In the genomic region with DNA sequence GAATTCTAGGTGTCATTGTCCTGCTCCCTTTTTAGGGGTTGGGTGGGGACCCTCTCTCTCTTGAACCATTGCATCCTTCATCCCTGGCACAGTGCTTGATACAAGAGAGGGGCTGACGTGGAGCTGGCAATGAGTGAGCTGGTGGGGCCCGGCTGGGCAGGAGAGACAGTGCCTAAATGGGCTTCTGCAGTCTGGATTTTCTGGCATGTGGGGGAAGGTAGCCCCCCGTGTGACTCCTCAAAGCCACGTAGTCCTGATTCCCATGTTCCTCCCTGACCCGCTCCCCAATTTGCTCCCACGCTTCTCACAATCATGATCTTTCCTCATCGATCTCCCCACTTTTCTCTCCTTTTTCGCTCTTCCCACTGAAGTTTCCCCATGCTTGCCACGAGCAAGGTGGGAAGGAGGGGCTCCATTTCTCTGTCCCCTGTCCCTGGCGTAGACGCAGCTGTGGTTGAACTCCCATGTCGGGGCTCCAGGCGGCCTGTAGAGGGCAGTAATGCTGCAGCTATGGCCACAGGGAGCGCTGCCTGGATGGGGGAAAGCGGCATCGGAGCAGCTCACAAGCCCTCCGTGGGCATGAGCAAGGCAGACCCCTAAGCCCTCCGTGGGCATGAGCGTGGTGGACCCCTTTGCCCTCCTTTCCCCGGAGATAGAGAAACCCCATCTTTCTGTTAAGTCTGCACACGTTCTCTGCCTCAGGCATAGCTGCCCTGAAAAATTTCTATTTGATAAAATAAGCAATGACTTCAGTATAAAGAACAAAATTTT, we compare ENCODE assay signal across 8 cellular contexts. TPM values are rescaled to one million over a fixed set of nuclear protein-coding genes. Genes with fewer than 3 reads are reported as not detected.
DNase-seq lines count a peak whose midpoint lies in the region; ATAC-seq, FAIRE-seq and TF ChIP-seq lines count a peak whose summit lies in the region.

No MANE protein-coding gene starts in this region.

- H3K4me3 ChIP-seq in kidney (ENCODE audit: low read length in 2 of 2), result no peak overlapping the region

- in situ Hi-C loops in T47D (cut with HindIII; ENCODE audit: low pct_unique_long_range_greater_than_20kb, low sequenced_read_pairs), result no loop called here

- peaks cover 6% of the 10 kb centered on the region for H3K36me3 Mint-ChIP-seq in WTC11

- peaks cover 18% of the 10 kb centered on the region for H3K4me1 Mint-ChIP-seq in WTC11

- H3K4me3 Mint-ChIP-seq in WTC11, result peak overlapping the region; percentile 51

- intact Hi-C loops in kidney (cut with DNase I), result no loop called here

- POLR2A ChIA-PET in WTC11 (lab: Charles Lee), result no interaction called here

- H3K27me3 Mint-ChIP-seq in WTC11 (ENCODE audit: low read depth), result no peaks in the 10 kb centered on the region

- H3K27ac ChIP-seq in kidney (ENCODE audit: low read depth in 2 of 2, low read length in 2 of 2), result no peak overlapping the region

- CTCF ChIA-PET in WTC11 (lab: Charles Lee), result interaction anchor here (0.5 to 2.9 kb wide), 44 partner anchors 8 to 1952 kb away, joined by 3 to 40 read pairs (median 4); partner anchors contain the start of gene HAPSTR1

- TF ChIP-seq CTCF in WTC11 (IDR thresholded peaks at IDR 0.05), result peak; percentile 66
- peak; percentile 67 for TF ChIP-seq CTCF in kidney (IDR thresholded peaks at IDR 0.05; ENCODE audit: borderline replicate concordance, extremely low read depth, insufficient read depth)

- no peaks in the 10 kb centered on the region for H3K36me3 ChIP-seq in kidney (ENCODE audit: control insufficient read depth in 1 of 2, insufficient read depth in 2 of 2, low read length in 2 of 2)

- no peak overlapping the region for H3K27ac Mint-ChIP-seq in WTC11

- peaks cover 4% of the 10 kb centered on the region for H3K9me3 Mint-ChIP-seq in WTC11

- FAIRE-seq in kidney (lab: Jason Lieb, UNC), result no peak

- H3K9ac ChIP-seq in kidney (ENCODE audit: low read length in 2 of 2), result no peak overlapping the region

- ATAC-seq in GM21381 (IDR thresholded peaks at IDR 0.05; ENCODE audit: unreplicated experiment) (peak; percentile 45), WTC11 (peak; percentile 79)

- H3K4me1 ChIP-seq in kidney (ENCODE audit: control insufficient read depth in 1 of 2, insufficient read depth in 1 of 2, low read depth in 1 of 2, low read length in 2 of 2), result peaks cover 0 to 5% of the 10 kb centered on the region in 2 donors

- DNase-seq in AG20443 (ENCODE audit: low spot score), result peak; percentile 81
- DNase-seq in NCI-H2107 (lab: John Stamatoyannopoulos, UW), result peak; percentile 30
- DNase-seq in WTC11 (ENCODE audit: low spot score), result peak; percentile 91
- DNase-seq in T47D (ENCODE audit: low read depth in 1 of 2, low spot score in 1 of 2), result peak; percentile 41 to 69
- peak; percentile 86 for DNase-seq in kidney
- peak; percentile 68 for DNase-seq in stimulated activated CD4-positive, alpha-beta T cell treated with anti-CD3 and anti-CD28 coated beads, Interleukin-1b, Interleukin-23, amount 100 ng/mL, for 48 hours
- no peak for DNase-seq in epidermal melanocyte (ENCODE audit: insufficient read length, low spot score)

- H3K9me3 ChIP-seq in kidney (ENCODE audit: control insufficient read depth in 1 of 2, low read length in 2 of 2), result no peaks in the 10 kb centered on the region

TF ChIP-seq in WTC11, 78 proteins besides CTCF, POLR2A, EP300 and RAD21:
- TF ChIP-seq, protein P1, sequence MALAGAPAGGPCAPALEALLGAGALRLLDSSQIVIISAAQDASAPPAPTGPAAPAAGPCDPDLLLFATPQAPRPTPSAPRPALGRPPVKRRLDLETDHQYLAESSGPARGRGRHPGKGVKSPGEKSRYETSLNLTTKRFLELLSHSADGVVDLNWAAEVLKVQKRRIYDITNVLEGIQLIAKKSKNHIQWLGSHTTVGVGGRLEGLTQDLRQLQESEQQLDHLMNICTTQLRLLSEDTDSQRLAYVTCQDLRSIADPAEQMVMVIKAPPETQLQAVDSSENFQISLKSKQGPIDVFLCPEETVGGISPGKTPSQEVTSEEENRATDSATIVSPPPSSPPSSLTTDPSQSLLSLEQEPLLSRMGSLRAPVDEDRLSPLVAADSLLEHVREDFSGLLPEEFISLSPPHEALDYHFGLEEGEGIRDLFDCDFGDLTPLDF (CRISPR knock-in tag; IDR thresholded peaks at IDR 0.05), result no peak
- no peak; the same call in 1 of the 2 replicates for TF ChIP-seq FOXP1 (CRISPR knock-in tag; IDR thresholded peaks at IDR 0.05; ENCODE audit: borderline replicate concordance)
- no peak for TF ChIP-seq ZNF232 (CRISPR knock-in tag; IDR thresholded peaks at IDR 0.05)
- TF ChIP-seq, protein P2, sequence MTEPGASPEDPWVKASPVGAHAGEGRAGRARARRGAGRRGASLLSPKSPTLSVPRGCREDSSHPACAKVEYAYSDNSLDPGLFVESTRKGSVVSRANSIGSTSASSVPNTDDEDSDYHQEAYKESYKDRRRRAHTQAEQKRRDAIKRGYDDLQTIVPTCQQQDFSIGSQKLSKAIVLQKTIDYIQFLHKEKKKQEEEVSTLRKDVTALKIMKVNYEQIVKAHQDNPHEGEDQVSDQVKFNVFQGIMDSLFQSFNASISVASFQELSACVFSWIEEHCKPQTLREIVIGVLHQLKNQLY (CRISPR knock-in tag; IDR thresholded peaks at IDR 0.05), result no peak
- no peak for TF ChIP-seq IRF2 (CRISPR knock-in tag; IDR thresholded peaks at IDR 0.05; ENCODE audit: borderline replicate concordance, low read depth)
- no peak for TF ChIP-seq SMAD4 (CRISPR knock-in tag; IDR thresholded peaks at IDR 0.05)
- TF ChIP-seq, protein P3, sequence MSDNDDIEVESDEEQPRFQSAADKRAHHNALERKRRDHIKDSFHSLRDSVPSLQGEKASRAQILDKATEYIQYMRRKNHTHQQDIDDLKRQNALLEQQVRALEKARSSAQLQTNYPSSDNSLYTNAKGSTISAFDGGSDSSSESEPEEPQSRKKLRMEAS (CRISPR knock-in tag; IDR thresholded peaks at IDR 0.05), result no peak
- no peak for TF ChIP-seq GTF2I (CRISPR knock-in tag; conservative IDR thresholded peaks at IDR 0.05)
- TF ChIP-seq ZNF138 (CRISPR knock-in tag; conservative IDR thresholded peaks at IDR 0.05), result no peak
- TF ChIP-seq ZNF532 (CRISPR knock-in tag; IDR thresholded peaks at IDR 0.05; ENCODE audit: borderline replicate concordance), result no peak
- no peak for TF ChIP-seq SP1 (CRISPR knock-in tag; conservative IDR thresholded peaks at IDR 0.05)
- no peak for TF ChIP-seq E2F4 (CRISPR knock-in tag; IDR thresholded peaks at IDR 0.05; ENCODE audit: borderline replicate concordance, low read depth)

RNA-seq across cellular contexts. Expression of gene HAPSTR1, which starts 47.5 kb away (rescaled TPM):
- total RNA-seq in WTC11 (2021) (54.3 to 59.1 TPM (median 56.4 TPM) in 3 replicates), kidney (77.0 TPM)
- polyA plus RNA-seq in kidney (ENCODE audit: insufficient read depth, low read depth, low replicate concordance), result 14.7 TPM
